Comparison of ENCODE assay signal across 1 cellular context in genomic region chr13:33775339-33776108, GRCh38.
TF ChIP-seq lines count a peak whose summit lies in the region.

No MANE protein-coding gene starts in this region.

TF ChIP-seq in WTC11, 78 proteins besides CTCF, POLR2A, EP300 and RAD21:
- no peak for TF ChIP-seq AFF4 (CRISPR knock-in tag; IDR thresholded peaks at IDR 0.05; ENCODE audit: borderline replicate concordance)
- no peak for TF ChIP-seq ATF3 (CRISPR knock-in tag; conservative IDR thresholded peaks at IDR 0.05)
- no peak for TF ChIP-seq NR2C2 (CRISPR knock-in tag; IDR thresholded peaks at IDR 0.05)
TF ChIP-seq in WTC11: peak in this region for 0.
